Comparison of ENCODE assay signal across 1 cellular context in the genomic region with DNA sequence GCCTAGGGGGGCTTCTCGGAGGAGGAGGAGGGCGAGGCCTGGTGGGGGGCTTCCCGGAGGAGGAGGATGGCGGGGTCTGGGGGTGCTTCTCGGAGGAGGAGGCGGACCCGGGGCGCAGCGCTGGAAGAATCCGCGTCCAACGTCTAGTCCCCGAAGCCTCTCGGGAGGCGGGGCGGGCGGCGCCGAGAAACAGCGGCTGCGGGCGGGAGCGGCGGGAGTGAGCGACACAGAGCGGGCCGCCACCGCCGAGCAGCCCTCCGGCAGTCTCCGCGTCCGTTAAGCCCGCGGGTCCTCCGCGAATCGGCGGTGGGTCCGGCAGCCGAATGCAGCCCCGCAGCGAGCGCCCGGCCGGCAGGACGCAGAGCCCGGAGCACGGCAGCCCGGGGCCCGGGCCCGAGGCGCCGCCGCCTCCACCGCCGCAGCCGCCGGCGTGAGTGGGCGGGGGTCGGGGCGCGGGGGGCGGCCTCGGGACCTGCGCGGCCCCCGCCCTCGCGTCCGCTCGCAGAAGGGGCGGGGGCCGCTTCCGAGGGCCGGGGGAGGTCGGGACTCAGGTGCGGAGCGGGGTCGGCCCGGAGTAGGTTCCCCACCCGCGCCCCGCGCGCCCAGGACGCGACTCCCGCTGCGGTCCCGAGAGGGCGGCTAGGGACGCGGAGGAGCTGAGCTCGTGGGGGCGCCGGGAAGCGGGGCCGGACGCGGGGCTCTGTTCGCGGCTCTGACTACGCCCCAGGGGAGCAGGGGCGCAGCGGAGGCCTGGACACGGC.
A peak's percentile ranks its signal among the peaks of the same experiment; 100 is the strongest.
TF ChIP-seq lines count a peak whose summit lies in the region.

A gene (plus strand): TSS at position 214 of the 761 bp plus-strand sequence. CDS start 110 bp downstream, at position 324.

TF ChIP-seq in GM12878, 131 proteins besides CTCF, POLR2A, EP300 and RAD21 (continues in another document):
- TF ChIP-seq, protein P1, sequence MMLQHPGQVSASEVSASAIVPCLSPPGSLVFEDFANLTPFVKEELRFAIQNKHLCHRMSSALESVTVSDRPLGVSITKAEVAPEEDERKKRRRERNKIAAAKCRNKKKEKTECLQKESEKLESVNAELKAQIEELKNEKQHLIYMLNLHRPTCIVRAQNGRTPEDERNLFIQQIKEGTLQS (IDR thresholded peaks at IDR 0.05; ENCODE audit: borderline replicate concordance, extremely low read depth, low read depth, low read length), result no peak
- TF ChIP-seq ATF7 (IDR thresholded peaks at IDR 0.05; ENCODE audit: low read depth), result no peak
- TF ChIP-seq, protein P2, sequence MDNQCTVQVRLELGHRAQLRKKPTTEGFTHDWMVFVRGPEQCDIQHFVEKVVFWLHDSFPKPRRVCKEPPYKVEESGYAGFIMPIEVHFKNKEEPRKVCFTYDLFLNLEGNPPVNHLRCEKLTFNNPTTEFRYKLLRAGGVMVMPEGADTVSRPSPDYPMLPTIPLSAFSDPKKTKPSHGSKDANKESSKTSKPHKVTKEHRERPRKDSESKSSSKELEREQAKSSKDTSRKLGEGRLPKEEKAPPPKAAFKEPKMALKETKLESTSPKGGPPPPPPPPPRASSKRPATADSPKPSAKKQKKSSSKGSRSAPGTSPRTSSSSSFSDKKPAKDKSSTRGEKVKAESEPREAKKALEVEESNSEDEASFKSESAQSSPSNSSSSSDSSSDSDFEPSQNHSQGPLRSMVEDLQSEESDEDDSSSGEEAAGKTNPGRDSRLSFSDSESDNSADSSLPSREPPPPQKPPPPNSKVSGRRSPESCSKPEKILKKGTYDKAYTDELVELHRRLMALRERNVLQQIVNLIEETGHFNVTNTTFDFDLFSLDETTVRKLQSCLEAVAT (IDR thresholded peaks at IDR 0.05), result 0 out of 2 replicates have a peak, but pooled peaks have one; percentile 23
- TF ChIP-seq, protein P3, sequence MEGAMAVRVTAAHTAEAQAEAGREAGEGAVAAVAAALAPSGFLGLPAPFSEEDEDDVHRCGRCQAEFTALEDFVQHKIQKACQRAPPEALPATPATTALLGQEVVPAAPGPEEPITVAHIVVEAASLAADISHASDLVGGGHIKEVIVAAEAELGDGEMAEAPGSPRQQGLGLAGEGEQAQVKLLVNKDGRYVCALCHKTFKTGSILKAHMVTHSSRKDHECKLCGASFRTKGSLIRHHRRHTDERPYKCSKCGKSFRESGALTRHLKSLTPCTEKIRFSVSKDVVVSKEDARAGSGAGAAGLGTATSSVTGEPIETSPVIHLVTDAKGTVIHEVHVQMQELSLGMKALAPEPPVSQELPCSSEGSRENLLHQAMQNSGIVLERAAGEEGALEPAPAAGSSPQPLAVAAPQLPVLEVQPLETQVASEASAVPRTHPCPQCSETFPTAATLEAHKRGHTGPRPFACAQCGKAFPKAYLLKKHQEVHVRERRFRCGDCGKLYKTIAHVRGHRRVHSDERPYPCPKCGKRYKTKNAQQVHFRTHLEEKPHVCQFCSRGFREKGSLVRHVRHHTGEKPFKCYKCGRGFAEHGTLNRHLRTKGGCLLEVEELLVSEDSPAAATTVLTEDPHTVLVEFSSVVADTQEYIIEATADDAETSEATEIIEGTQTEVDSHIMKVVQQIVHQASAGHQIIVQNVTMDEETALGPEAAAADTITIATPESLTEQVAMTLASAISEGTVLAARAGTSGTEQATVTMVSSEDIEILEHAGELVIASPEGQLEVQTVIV (IDR thresholded peaks at IDR 0.05; ENCODE audit: borderline replicate concordance, partially characterized antibody), result no peak
- no peak for TF ChIP-seq MEF2B (IDR thresholded peaks at IDR 0.05; ENCODE audit: partially characterized antibody, poor library complexity, severe bottlenecking)
- TF ChIP-seq, protein P4, sequence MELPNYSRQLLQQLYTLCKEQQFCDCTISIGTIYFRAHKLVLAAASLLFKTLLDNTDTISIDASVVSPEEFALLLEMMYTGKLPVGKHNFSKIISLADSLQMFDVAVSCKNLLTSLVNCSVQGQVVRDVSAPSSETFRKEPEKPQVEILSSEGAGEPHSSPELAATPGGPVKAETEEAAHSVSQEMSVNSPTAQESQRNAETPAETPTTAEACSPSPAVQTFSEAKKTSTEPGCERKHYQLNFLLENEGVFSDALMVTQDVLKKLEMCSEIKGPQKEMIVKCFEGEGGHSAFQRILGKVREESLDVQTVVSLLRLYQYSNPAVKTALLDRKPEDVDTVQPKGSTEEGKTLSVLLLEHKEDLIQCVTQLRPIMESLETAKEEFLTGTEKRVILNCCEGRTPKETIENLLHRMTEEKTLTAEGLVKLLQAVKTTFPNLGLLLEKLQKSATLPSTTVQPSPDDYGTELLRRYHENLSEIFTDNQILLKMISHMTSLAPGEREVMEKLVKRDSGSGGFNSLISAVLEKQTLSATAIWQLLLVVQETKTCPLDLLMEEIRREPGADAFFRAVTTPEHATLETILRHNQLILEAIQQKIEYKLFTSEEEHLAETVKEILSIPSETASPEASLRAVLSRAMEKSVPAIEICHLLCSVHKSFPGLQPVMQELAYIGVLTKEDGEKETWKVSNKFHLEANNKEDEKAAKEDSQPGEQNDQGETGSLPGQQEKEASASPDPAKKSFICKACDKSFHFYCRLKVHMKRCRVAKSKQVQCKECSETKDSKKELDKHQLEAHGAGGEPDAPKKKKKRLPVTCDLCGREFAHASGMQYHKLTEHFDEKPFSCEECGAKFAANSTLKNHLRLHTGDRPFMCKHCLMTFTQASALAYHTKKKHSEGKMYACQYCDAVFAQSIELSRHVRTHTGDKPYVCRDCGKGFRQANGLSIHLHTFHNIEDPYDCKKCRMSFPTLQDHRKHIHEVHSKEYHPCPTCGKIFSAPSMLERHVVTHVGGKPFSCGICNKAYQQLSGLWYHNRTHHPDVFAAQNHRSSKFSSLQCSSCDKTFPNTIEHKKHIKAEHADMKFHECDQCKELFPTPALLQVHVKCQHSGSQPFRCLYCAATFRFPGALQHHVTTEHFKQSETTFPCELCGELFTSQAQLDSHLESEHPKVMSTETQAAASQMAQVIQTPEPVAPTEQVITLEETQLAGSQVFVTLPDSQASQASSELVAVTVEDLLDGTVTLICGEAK (IDR thresholded peaks at IDR 0.05; ENCODE audit: borderline replicate concordance), result no peak
- TF ChIP-seq, protein P5, sequence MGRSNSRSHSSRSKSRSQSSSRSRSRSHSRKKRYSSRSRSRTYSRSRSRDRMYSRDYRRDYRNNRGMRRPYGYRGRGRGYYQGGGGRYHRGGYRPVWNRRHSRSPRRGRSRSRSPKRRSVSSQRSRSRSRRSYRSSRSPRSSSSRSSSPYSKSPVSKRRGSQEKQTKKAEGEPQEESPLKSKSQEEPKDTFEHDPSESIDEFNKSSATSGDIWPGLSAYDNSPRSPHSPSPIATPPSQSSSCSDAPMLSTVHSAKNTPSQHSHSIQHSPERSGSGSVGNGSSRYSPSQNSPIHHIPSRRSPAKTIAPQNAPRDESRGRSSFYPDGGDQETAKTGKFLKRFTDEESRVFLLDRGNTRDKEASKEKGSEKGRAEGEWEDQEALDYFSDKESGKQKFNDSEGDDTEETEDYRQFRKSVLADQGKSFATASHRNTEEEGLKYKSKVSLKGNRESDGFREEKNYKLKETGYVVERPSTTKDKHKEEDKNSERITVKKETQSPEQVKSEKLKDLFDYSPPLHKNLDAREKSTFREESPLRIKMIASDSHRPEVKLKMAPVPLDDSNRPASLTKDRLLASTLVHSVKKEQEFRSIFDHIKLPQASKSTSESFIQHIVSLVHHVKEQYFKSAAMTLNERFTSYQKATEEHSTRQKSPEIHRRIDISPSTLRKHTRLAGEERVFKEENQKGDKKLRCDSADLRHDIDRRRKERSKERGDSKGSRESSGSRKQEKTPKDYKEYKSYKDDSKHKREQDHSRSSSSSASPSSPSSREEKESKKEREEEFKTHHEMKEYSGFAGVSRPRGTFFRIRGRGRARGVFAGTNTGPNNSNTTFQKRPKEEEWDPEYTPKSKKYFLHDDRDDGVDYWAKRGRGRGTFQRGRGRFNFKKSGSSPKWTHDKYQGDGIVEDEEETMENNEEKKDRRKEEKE (IDR thresholded peaks at IDR 0.05), result no peak
- TF ChIP-seq ZNF24 (IDR thresholded peaks at IDR 0.05), result no peak
- peak; percentile 61 for TF ChIP-seq SP1 (IDR thresholded peaks at IDR 0.05; ENCODE audit: low read depth, low read length)
- peak; percentile 35; the same call in 1 of the 2 replicates for TF ChIP-seq HCFC1 (IDR thresholded peaks at IDR 0.05; ENCODE audit: low read length)
- TF ChIP-seq, protein P6, sequence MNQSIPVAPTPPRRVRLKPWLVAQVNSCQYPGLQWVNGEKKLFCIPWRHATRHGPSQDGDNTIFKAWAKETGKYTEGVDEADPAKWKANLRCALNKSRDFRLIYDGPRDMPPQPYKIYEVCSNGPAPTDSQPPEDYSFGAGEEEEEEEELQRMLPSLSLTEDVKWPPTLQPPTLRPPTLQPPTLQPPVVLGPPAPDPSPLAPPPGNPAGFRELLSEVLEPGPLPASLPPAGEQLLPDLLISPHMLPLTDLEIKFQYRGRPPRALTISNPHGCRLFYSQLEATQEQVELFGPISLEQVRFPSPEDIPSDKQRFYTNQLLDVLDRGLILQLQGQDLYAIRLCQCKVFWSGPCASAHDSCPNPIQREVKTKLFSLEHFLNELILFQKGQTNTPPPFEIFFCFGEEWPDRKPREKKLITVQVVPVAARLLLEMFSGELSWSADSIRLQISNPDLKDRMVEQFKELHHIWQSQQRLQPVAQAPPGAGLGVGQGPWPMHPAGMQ (IDR thresholded peaks at IDR 0.05; ENCODE audit: borderline replicate concordance), result no peak
- peak; percentile 49 for TF ChIP-seq NR2F1 (conservative IDR thresholded peaks at IDR 0.05)
- TF ChIP-seq ZNF384 (IDR thresholded peaks at IDR 0.05; ENCODE audit: borderline replicate concordance, low read depth, low read length), result no peak
- TF ChIP-seq MYC (IDR thresholded peaks at IDR 0.05; ENCODE audit: insufficient read depth, insufficient read length, insufficient replicate concordance, low read length, severe bottlenecking), result no peak
- TF ChIP-seq, protein P7, sequence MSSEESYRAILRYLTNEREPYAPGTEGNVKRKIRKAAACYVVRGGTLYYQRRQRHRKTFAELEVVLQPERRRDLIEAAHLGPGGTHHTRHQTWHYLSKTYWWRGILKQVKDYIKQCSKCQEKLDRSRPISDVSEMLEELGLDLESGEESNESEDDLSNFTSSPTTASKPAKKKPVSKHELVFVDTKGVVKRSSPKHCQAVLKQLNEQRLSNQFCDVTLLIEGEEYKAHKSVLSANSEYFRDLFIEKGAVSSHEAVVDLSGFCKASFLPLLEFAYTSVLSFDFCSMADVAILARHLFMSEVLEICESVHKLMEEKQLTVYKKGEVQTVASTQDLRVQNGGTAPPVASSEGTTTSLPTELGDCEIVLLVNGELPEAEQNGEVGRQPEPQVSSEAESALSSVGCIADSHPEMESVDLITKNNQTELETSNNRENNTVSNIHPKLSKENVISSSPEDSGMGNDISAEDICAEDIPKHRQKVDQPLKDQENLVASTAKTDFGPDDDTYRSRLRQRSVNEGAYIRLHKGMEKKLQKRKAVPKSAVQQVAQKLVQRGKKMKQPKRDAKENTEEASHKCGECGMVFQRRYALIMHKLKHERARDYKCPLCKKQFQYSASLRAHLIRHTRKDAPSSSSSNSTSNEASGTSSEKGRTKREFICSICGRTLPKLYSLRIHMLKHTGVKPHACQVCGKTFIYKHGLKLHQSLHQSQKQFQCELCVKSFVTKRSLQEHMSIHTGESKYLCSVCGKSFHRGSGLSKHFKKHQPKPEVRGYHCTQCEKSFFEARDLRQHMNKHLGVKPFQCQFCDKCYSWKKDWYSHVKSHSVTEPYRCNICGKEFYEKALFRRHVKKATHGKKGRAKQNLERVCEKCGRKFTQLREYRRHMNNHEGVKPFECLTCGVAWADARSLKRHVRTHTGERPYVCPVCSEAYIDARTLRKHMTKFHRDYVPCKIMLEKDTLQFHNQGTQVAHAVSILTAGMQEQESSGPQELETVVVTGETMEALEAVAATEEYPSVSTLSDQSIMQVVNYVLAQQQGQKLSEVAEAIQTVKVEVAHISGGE (CRISPR knock-in tag; IDR thresholded peaks at IDR 0.05), result no peak
- TF ChIP-seq RCOR1 (conservative IDR thresholded peaks at IDR 0.05; ENCODE audit: low read depth, low read length), result no peak
- peak; percentile 93 for TF ChIP-seq ZNF217 (IDR thresholded peaks at IDR 0.05)
- no peak for TF ChIP-seq BACH1 (IDR thresholded peaks at IDR 0.05; ENCODE audit: borderline replicate concordance)
- TF ChIP-seq, protein P8, sequence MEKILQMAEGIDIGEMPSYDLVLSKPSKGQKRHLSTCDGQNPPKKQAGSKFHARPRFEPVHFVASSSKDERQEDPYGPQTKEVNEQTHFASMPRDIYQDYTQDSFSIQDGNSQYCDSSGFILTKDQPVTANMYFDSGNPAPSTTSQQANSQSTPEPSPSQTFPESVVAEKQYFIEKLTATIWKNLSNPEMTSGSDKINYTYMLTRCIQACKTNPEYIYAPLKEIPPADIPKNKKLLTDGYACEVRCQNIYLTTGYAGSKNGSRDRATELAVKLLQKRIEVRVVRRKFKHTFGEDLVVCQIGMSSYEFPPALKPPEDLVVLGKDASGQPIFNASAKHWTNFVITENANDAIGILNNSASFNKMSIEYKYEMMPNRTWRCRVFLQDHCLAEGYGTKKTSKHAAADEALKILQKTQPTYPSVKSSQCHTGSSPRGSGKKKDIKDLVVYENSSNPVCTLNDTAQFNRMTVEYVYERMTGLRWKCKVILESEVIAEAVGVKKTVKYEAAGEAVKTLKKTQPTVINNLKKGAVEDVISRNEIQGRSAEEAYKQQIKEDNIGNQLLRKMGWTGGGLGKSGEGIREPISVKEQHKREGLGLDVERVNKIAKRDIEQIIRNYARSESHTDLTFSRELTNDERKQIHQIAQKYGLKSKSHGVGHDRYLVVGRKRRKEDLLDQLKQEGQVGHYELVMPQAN (conservative IDR thresholded peaks at IDR 0.05), result peak; percentile 43
- no peak for TF ChIP-seq TARDBP (IDR thresholded peaks at IDR 0.05; ENCODE audit: borderline replicate concordance)
- TF ChIP-seq, protein P9, sequence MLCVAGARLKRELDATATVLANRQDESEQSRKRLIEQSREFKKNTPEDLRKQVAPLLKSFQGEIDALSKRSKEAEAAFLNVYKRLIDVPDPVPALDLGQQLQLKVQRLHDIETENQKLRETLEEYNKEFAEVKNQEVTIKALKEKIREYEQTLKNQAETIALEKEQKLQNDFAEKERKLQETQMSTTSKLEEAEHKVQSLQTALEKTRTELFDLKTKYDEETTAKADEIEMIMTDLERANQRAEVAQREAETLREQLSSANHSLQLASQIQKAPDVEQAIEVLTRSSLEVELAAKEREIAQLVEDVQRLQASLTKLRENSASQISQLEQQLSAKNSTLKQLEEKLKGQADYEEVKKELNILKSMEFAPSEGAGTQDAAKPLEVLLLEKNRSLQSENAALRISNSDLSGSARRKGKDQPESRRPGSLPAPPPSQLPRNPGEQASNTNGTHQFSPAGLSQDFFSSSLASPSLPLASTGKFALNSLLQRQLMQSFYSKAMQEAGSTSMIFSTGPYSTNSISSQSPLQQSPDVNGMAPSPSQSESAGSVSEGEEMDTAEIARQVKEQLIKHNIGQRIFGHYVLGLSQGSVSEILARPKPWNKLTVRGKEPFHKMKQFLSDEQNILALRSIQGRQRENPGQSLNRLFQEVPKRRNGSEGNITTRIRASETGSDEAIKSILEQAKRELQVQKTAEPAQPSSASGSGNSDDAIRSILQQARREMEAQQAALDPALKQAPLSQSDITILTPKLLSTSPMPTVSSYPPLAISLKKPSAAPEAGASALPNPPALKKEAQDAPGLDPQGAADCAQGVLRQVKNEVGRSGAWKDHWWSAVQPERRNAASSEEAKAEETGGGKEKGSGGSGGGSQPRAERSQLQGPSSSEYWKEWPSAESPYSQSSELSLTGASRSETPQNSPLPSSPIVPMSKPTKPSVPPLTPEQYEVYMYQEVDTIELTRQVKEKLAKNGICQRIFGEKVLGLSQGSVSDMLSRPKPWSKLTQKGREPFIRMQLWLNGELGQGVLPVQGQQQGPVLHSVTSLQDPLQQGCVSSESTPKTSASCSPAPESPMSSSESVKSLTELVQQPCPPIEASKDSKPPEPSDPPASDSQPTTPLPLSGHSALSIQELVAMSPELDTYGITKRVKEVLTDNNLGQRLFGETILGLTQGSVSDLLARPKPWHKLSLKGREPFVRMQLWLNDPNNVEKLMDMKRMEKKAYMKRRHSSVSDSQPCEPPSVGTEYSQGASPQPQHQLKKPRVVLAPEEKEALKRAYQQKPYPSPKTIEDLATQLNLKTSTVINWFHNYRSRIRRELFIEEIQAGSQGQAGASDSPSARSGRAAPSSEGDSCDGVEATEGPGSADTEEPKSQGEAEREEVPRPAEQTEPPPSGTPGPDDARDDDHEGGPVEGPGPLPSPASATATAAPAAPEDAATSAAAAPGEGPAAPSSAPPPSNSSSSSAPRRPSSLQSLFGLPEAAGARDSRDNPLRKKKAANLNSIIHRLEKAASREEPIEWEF (IDR thresholded peaks at IDR 0.05; ENCODE audit: insufficient replicate concordance, low read depth, low read length), result no peak
